8 cellular contexts compared by ENCODE assay signal in genomic region chr3:100650651-100651611, GRCh38. TPM values are rescaled to one million over a fixed set of nuclear protein-coding genes. Genes with fewer than 3 reads are reported as not detected.
A peak's percentile ranks its signal among the peaks of the same experiment; 100 is the strongest.
DNase-seq lines count a peak whose midpoint lies in the region; ATAC-seq and TF ChIP-seq lines count a peak whose summit lies in the region.

No MANE protein-coding gene starts in this region.

- CTCF ChIA-PET in OCI-LY7 (lab: Charles Lee; ENCODE audit: unreplicated experiment), result no interaction called here

- peak overlapping the region; percentile 53 for H3K27ac Mint-ChIP-seq in stimulated activated naive B cell treated with anti-CD40 and anti-IgM and Interleukin-4, amounts not matched to agents 10 μg/mL and 1 μg/mL and 100 μg/mL, for 72 hours

- H3K36me3 Mint-ChIP-seq in stimulated activated naive B cell treated with anti-CD40 and anti-IgM and Interleukin-4, amounts not matched to agents 10 μg/mL and 1 μg/mL and 100 μg/mL, for 72 hours, result no peaks in the 10 kb centered on the region

- H3K9me2 ChIP-seq in OCI-LY7 (ENCODE audit: insufficient read depth, low read length), result no peaks in the 10 kb centered on the region

- H4K20me1 ChIP-seq in OCI-LY7 (ENCODE audit: insufficient read depth, low read length), result no peaks in the 10 kb centered on the region

- ATAC-seq in GM18868 (IDR thresholded peaks at IDR 0.05; ENCODE audit: unreplicated experiment) (peak; percentile 100), HG02981 (IDR thresholded peaks at IDR 0.05; ENCODE audit: unreplicated experiment) (peak; percentile 99)
- peak; percentile 96 to 99 for ATAC-seq in stimulated activated naive B cell treated with anti-CD40 and anti-IgM and Interleukin-4, amounts not matched to agents 10 μg/mL and 1 μg/mL and 100 μg/mL, for 72 hours (replicated peaks)

- POLR2A ChIA-PET in OCI-LY7 (lab: Charles Lee), result interaction anchor here (0.6 to 0.7 kb wide), 2 partner anchors 72 to 301 kb away, joined by 3 to 4 read pairs; no protein-coding TSS in a partner anchor

- H3K4me3 Mint-ChIP-seq in stimulated activated naive B cell treated with anti-CD40 and anti-IgM and Interleukin-4, amounts not matched to agents 10 μg/mL and 1 μg/mL and 100 μg/mL, for 72 hours, result peak overlapping the region; percentile 46 to 63

- no peak overlapping the region for H3K4me2 ChIP-seq in OCI-LY7 (ENCODE audit: low read length)

- H3K4me1 Mint-ChIP-seq in stimulated activated naive B cell treated with anti-CD40 and anti-IgM and Interleukin-4, amounts not matched to agents 10 μg/mL and 1 μg/mL and 100 μg/mL, for 72 hours, result peaks cover 8 to 10% of the 10 kb centered on the region in 2 donors

- H3K36me3 ChIP-seq in OCI-LY7 (ENCODE audit: insufficient read depth, low read length), result no peaks in the 10 kb centered on the region

- intact Hi-C loops in OCI-LY7 (cut with micrococcal nuclease; ENCODE audit: unreplicated experiment), result no loop called here

- peak; percentile 45 for DNase-seq in AG20443 (ENCODE audit: low spot score)
- DNase-seq in OCI-LY7 (ENCODE audit: low spot score), result peak; percentile 10
- peak; percentile 60 for DNase-seq in fibroblast of gingiva (ENCODE audit: low read depth)
- no peak for DNase-seq in stimulated activated naive B cell treated with anti-CD40 and anti-IgM and Interleukin-4, amounts not matched to agents 10 μg/mL and 1 μg/mL and 100 μg/mL, for 72 hours
- DNase-seq in SHP77 treated with DMSO at 0.1 percent for 48 hours (lab: John Stamatoyannopoulos, UW), result no peak
- no peak for DNase-seq in NCI-H1694 treated with DMSO at 0.1 percent for 48 hours (lab: John Stamatoyannopoulos, UW)

- H3K27ac ChIP-seq in OCI-LY7 (ENCODE audit: low read depth, low read length, poor library complexity, severe bottlenecking), result no peak overlapping the region

- H3K9me3 Mint-ChIP-seq in stimulated activated naive B cell treated with anti-CD40 and anti-IgM and Interleukin-4, amounts not matched to agents 10 μg/mL and 1 μg/mL and 100 μg/mL, for 72 hours, result no peaks in the 10 kb centered on the region

- H3K4me3 ChIP-seq in OCI-LY7 (ENCODE audit: low read depth, low read length, poor library complexity, severe bottlenecking), result no peak overlapping the region

- no peaks in the 10 kb centered on the region for H3K4me1 ChIP-seq in OCI-LY7 (ENCODE audit: insufficient read depth, low read length, poor library complexity, severe bottlenecking)

- no peaks in the 10 kb centered on the region for H3K79me2 ChIP-seq in OCI-LY7 (ENCODE audit: insufficient read depth, low read depth, low read length)

- BruUV-seq in OCI-LY7 (replicated peaks; lab: Mats Ljungman, UMichigan), result no TSS peak

- H3K9me3 ChIP-seq in OCI-LY7 (ENCODE audit: low read length), result no peaks in the 10 kb centered on the region

- H2AFZ ChIP-seq in OCI-LY7 (ENCODE audit: low read length), result peak overlapping the region; percentile 49

- H3K27me3 Mint-ChIP-seq in stimulated activated naive B cell treated with anti-CD40 and anti-IgM and Interleukin-4, amounts not matched to agents 10 μg/mL and 1 μg/mL and 100 μg/mL, for 72 hours, result no peaks in the 10 kb centered on the region

- peak; percentile 44 for TF ChIP-seq CTCF in OCI-LY7 (conservative IDR thresholded peaks at IDR 0.05; ENCODE audit: low read length)

RNA-seq across cellular contexts. Expression of gene ADGRG7, which starts 41.5 kb away (rescaled TPM):
- not detected in 2 replicates for total RNA-seq in OCI-LY7 (2014; rRNA removed; shearing (Covaris generic))
- total RNA-seq in OCI-LY7 (2022), result not detected in 2 replicates

RNA-seq across cellular contexts. Expression of gene TFG, which starts 58.4 kb away (rescaled TPM):
- total RNA-seq in OCI-LY7 (2014; rRNA removed; shearing (Covaris generic)), result 28.1 and 29.4 TPM in 2 replicates
- 55.7 and 61.1 TPM in 2 replicates for total RNA-seq in OCI-LY7 (2022)

Comparison
In these comparisons a context has a peak if more than half of its experiments do, and no peak if none do; other contexts are left out.
1. DNase-seq: peak in AG20443 (single experiment), OCI-LY7 (single experiment) and fibroblast of gingiva (single experiment); none in stimulated activated naive B cell treated with anti-CD40 and anti-IgM and Interleukin-4, amounts not matched to agents 10 μg/mL and 1 μg/mL and 100 μg/mL, for 72 hours (single experiment), SHP77 treated with DMSO at 0.1 percent for 48 hours (single experiment) and NCI-H1694 treated with DMSO at 0.1 percent for 48 hours (single experiment).
2. Peak in every context shown above with its lines, with median percentiles within 50 percentile points of each other: ATAC-seq.